Comparison of ENCODE assay signal across 9 cellular contexts in genomic region chr5:97009212-97009898, GRCh38.
DNase-seq lines count a peak whose midpoint lies in the region; ATAC-seq and TF ChIP-seq lines count a peak whose summit lies in the region.
"Had no signal": no experiment of that assay in that cellular context is flagged by ENCODE, and none has a peak within 500 bp of the region (broad histone marks: within the 10 kb centered on the region; RNA-seq: fewer than 3 reads in every experiment).

No MANE protein-coding gene starts in this region.

- H3K36me3 Mint-ChIP-seq in activated CD4-positive, alpha-beta T cell treated with anti-CD3 and anti-CD28 coated beads, Interleukin-2, amount 10 ng/mL, durations not matched to agents 7 days and 5 days (ENCODE audit: low read depth), result peaks cover 62% of the 10 kb centered on the region
- H3K36me3 Mint-ChIP-seq in activated CD4-positive, alpha-beta memory T cell treated with anti-CD3 and anti-CD28 coated beads, Interleukin-2, amount 10 ng/mL, durations not matched to agents 7 days and 5 days (ENCODE audit: low read depth), result peaks cover 53% of the 10 kb centered on the region

- H3K9me3 ChIP-seq in neutrophil (no peaks in the 10 kb centered on the region), stomach (no peaks in the 10 kb centered on the region)
- no peaks in the 10 kb centered on the region for H3K9me3 ChIP-seq in effector memory CD4-positive, alpha-beta T cell (ENCODE audit: control insufficient read depth, low read length)
- H3K9me3 ChIP-seq: SJSA1 had no signal

- H3K4me3 Mint-ChIP-seq in activated CD4-positive, alpha-beta T cell treated with anti-CD3 and anti-CD28 coated beads, Interleukin-2, amount 10 ng/mL, durations not matched to agents 7 days and 5 days, result no peak overlapping the region
- no peak overlapping the region for H3K4me3 Mint-ChIP-seq in activated CD4-positive, alpha-beta memory T cell treated with anti-CD3 and anti-CD28 coated beads, Interleukin-2, amount 10 ng/mL, durations not matched to agents 7 days and 5 days

- 43 to 78% (median 67%) methylated on average over 3 of the region's 3 CpGs for WGBS in stomach, 5 donors

- H3K27ac ChIP-seq in neutrophil (peak overlapping the region; percentile 67), stomach (no peak overlapping the region)
- no peak overlapping the region for H3K27ac ChIP-seq in effector memory CD4-positive, alpha-beta T cell (ENCODE audit: insufficient read depth, low read length, poor library complexity, severe bottlenecking)
- H3K27ac ChIP-seq: SJSA1 had no signal

- no peaks in the 10 kb centered on the region for H3K27me3 ChIP-seq in neutrophil
- H3K27me3 ChIP-seq in effector memory CD4-positive, alpha-beta T cell (replicated peaks; ENCODE audit: control insufficient read depth, insufficient read depth, low read length, poor library complexity, severe bottlenecking), result no peaks in the 10 kb centered on the region
- H3K27me3 ChIP-seq in stomach, result no peaks in the 10 kb centered on the region
- H3K27me3 ChIP-seq: SJSA1 had no signal

- H3K27ac Mint-ChIP-seq in activated CD4-positive, alpha-beta T cell treated with anti-CD3 and anti-CD28 coated beads, Interleukin-2, amount 10 ng/mL, durations not matched to agents 7 days and 5 days, result peak overlapping the region; percentile 27
- peak overlapping the region; percentile 13 for H3K27ac Mint-ChIP-seq in activated CD4-positive, alpha-beta memory T cell treated with anti-CD3 and anti-CD28 coated beads, Interleukin-2, amount 10 ng/mL, durations not matched to agents 7 days and 5 days

- POLR2A ChIA-PET in activated CD4-positive, alpha-beta T cell treated with anti-CD3 and anti-CD28 coated beads, Interleukin-2, amount 10 ng/mL, durations not matched to agents 7 days and 5 days (lab: Charles Lee), result no interaction called here
- POLR2A ChIA-PET in activated CD4-positive, alpha-beta memory T cell treated with anti-CD3 and anti-CD28 coated beads, Interleukin-2, amount 10 ng/mL, durations not matched to agents 7 days and 5 days (lab: Charles Lee), result interaction anchor here (0.8 to 1.6 kb wide), 4 partner anchors 48 to 140 kb away, joined by 3 to 5 read pairs (median 3); partner anchors contain the start of gene LNPEP

- H3K4me3 ChIP-seq in neutrophil (ENCODE audit: low read depth in 1 of 2, low read length in 1 of 2) (no peak overlapping the region), stomach (no peak overlapping the region)
- H3K4me3 ChIP-seq in effector memory CD4-positive, alpha-beta T cell (ENCODE audit: insufficient read depth, low read depth, low read length, poor library complexity, severe bottlenecking), result no peak overlapping the region
- H3K4me3 ChIP-seq: SJSA1 had no signal

- no peak for DNase-seq in activated CD4-positive, alpha-beta T cell treated with anti-CD3 and anti-CD28 coated beads, Interleukin-2, amount 10 ng/mL, durations not matched to agents 7 days and 5 days
- no peak for DNase-seq in activated CD4-positive, alpha-beta T cell treated with anti-CD3 and anti-CD28 coated beads, Interleukin-2, amount 50 U/mL, for 48 hours
- DNase-seq in activated CD4-positive, alpha-beta memory T cell treated with anti-CD3 and anti-CD28 coated beads, Interleukin-2, amount 10 ng/mL, durations not matched to agents 7 days and 5 days, result no peak
- no peak for DNase-seq in effector memory CD4-positive, alpha-beta T cell
- no peak for DNase-seq in D341Med (ENCODE audit: low spot score)
- no peak for DNase-seq in stomach

- peaks cover 21 to 22% of the 10 kb centered on the region in 2 experiments for H3K4me1 ChIP-seq in neutrophil (ENCODE audit: control insufficient read depth in 1 of 2, insufficient read depth in 1 of 2, low read depth in 1 of 2, low read length in 1 of 2)
- H3K4me1 ChIP-seq in effector memory CD4-positive, alpha-beta T cell (ENCODE audit: control insufficient read depth, insufficient read depth, low read length, poor library complexity, severe bottlenecking), result peaks cover 6% of the 10 kb centered on the region
- H3K4me1 ChIP-seq in stomach, result peaks cover 0 to 18% (median 7%) of the 10 kb centered on the region in 4 donors
- H3K4me1 ChIP-seq: SJSA1 had no signal

- no peak for TF ChIP-seq EP300 in stomach (IDR thresholded peaks at IDR 0.05)

- H3K27me3 Mint-ChIP-seq in activated CD4-positive, alpha-beta T cell treated with anti-CD3 and anti-CD28 coated beads, Interleukin-2, amount 10 ng/mL, durations not matched to agents 7 days and 5 days, result no peaks in the 10 kb centered on the region
- H3K27me3 Mint-ChIP-seq in activated CD4-positive, alpha-beta memory T cell treated with anti-CD3 and anti-CD28 coated beads, Interleukin-2, amount 10 ng/mL, durations not matched to agents 7 days and 5 days, result no peaks in the 10 kb centered on the region

- H3K4me1 Mint-ChIP-seq in activated CD4-positive, alpha-beta T cell treated with anti-CD3 and anti-CD28 coated beads, Interleukin-2, amount 10 ng/mL, durations not matched to agents 7 days and 5 days, result peaks cover 13% of the 10 kb centered on the region
- H3K4me1 Mint-ChIP-seq in activated CD4-positive, alpha-beta memory T cell treated with anti-CD3 and anti-CD28 coated beads, Interleukin-2, amount 10 ng/mL, durations not matched to agents 7 days and 5 days, result peaks cover 20% of the 10 kb centered on the region

- peak; percentile 55 for ATAC-seq in HG03139 (IDR thresholded peaks at IDR 0.05; ENCODE audit: unreplicated experiment)

- no peak for TF ChIP-seq CTCF in neutrophil (IDR thresholded peaks at IDR 0.05)
- TF ChIP-seq CTCF in stomach (IDR thresholded peaks at IDR 0.05), result no peak

- CTCF ChIA-PET in activated CD4-positive, alpha-beta T cell treated with anti-CD3 and anti-CD28 coated beads, Interleukin-2, amount 10 ng/mL, durations not matched to agents 7 days and 5 days (lab: Charles Lee), result interaction anchor here (0.9 kb wide), 1 partner anchor 232 kb away, joined by 3 read pairs; no protein-coding TSS in a partner anchor
- CTCF ChIA-PET in activated CD4-positive, alpha-beta memory T cell treated with anti-CD3 and anti-CD28 coated beads, Interleukin-2, amount 10 ng/mL, durations not matched to agents 7 days and 5 days (lab: Charles Lee), result interaction anchor here (1.0 to 2.9 kb wide), 2 partner anchors 12 to 133 kb away, joined by 3 to 9 read pairs; partner anchors contain the start of gene LIX1

- intact Hi-C loops in stomach (cut with DNase I; ENCODE audit: low total_unique reads), result no loop called here

- no peak for TF ChIP-seq POLR2A in stomach (IDR thresholded peaks at IDR 0.05)

- peaks cover 40% of the 10 kb centered on the region for H3K36me3 ChIP-seq in neutrophil
- H3K36me3 ChIP-seq in effector memory CD4-positive, alpha-beta T cell (ENCODE audit: control insufficient read depth, insufficient read depth, low read length), result peaks cover 24% of the 10 kb centered on the region
- H3K36me3 ChIP-seq in stomach, result peaks cover 0 to 56% (median 48%) of the 10 kb centered on the region in 4 donors

- H3K9me3 Mint-ChIP-seq in activated CD4-positive, alpha-beta T cell treated with anti-CD3 and anti-CD28 coated beads, Interleukin-2, amount 10 ng/mL, durations not matched to agents 7 days and 5 days, result no peaks in the 10 kb centered on the region
- no peaks in the 10 kb centered on the region for H3K9me3 Mint-ChIP-seq in activated CD4-positive, alpha-beta memory T cell treated with anti-CD3 and anti-CD28 coated beads, Interleukin-2, amount 10 ng/mL, durations not matched to agents 7 days and 5 days
